Comparison of ENCODE assay signal across 13 cellular contexts in genomic region chr9:93091056-93091452, GRCh38. TPM values are rescaled to one million over a fixed set of nuclear protein-coding genes. Genes with fewer than 3 reads are reported as not detected.
A peak's percentile ranks its signal among the peaks of the same experiment; 100 is the strongest.
DNase-seq lines count a peak whose midpoint lies in the region; ATAC-seq lines count a peak whose summit lies in the region.
"Had no signal": no experiment of that assay in that cellular context is flagged by ENCODE, and none has a peak within 500 bp of the region (broad histone marks: within the 10 kb centered on the region; RNA-seq: fewer than 3 reads in every experiment).

No MANE protein-coding gene starts in this region.

- H3K4me1 Mint-ChIP-seq in T-cell = peaks cover 53 to 62% (median 62%) of the 10 kb centered on the region in 3 donors
- peaks cover 41 to 63% of the 10 kb centered on the region in 2 donors for H3K4me1 Mint-ChIP-seq in stimulated activated naive B cell treated with anti-CD40 and anti-IgM and Interleukin-4, amounts not matched to agents 10 μg/mL and 1 μg/mL and 100 μg/mL, for 72 hours

- DNase-seq in activated T-cell treated with anti-CD3 and anti-CD28 coated beads, Interleukin-2, amount 50 U/mL, for 1 hour = peak; percentile 14
- no peak for DNase-seq in activated T-cell treated with anti-CD3 and anti-CD28 coated beads for 4 hours
- no peak for DNase-seq in T-cell
- no peak for DNase-seq in epithelial cell of prostate (ENCODE audit: low read depth, low spot score)
- DNase-seq in stimulated activated naive B cell treated with anti-CD40 and anti-IgM and Interleukin-4, amounts not matched to agents 10 μg/mL and 1 μg/mL and 100 μg/mL, for 72 hours = no peak
- no peak for DNase-seq in DMS153 (lab: John Stamatoyannopoulos, UW)
- DNase-seq: effector CD8-positive, alpha-beta T cell; NCI-H146; SHP77 treated with DMSO at 0.1 percent for 48 hours had no signal

- no peaks in the 10 kb centered on the region for H3K27me3 Mint-ChIP-seq in T-cell
- no peaks in the 10 kb centered on the region for H3K27me3 Mint-ChIP-seq in stimulated activated naive B cell treated with anti-CD40 and anti-IgM and Interleukin-4, amounts not matched to agents 10 μg/mL and 1 μg/mL and 100 μg/mL, for 72 hours

- POLR2A ChIA-PET in T-cell (lab: Charles Lee) = no interaction called here

- peaks cover 0 to 7% (median 4%) of the 10 kb centered on the region in 3 donors for H3K9me3 Mint-ChIP-seq in T-cell
- peaks cover 12 to 13% of the 10 kb centered on the region in 2 donors for H3K9me3 Mint-ChIP-seq in stimulated activated naive B cell treated with anti-CD40 and anti-IgM and Interleukin-4, amounts not matched to agents 10 μg/mL and 1 μg/mL and 100 μg/mL, for 72 hours

- peak overlapping the region in 1 of 3 donors; percentile 14 for H3K4me3 Mint-ChIP-seq in T-cell
- peak overlapping the region in 1 of 2 donors; percentile 46 for H3K4me3 Mint-ChIP-seq in stimulated activated naive B cell treated with anti-CD40 and anti-IgM and Interleukin-4, amounts not matched to agents 10 μg/mL and 1 μg/mL and 100 μg/mL, for 72 hours

- H3K36me3 Mint-ChIP-seq in T-cell = peaks cover 31% of the 10 kb centered on the region
- H3K36me3 Mint-ChIP-seq in stimulated activated naive B cell treated with anti-CD40 and anti-IgM and Interleukin-4, amounts not matched to agents 10 μg/mL and 1 μg/mL and 100 μg/mL, for 72 hours = peaks cover 17 to 43% of the 10 kb centered on the region in 2 donors

- CTCF ChIA-PET in T-cell (lab: Charles Lee) = no interaction called here

- H3K27ac ChIP-seq in epithelial cell of prostate = peak overlapping the region; percentile 72
- H3K27ac ChIP-seq: gastrocnemius medialis had no signal

- ATAC-seq in T-cell (replicated peaks in 1 of 4) = no peak
- no peak for ATAC-seq in stimulated activated naive B cell treated with anti-CD40 and anti-IgM and Interleukin-4, amounts not matched to agents 10 μg/mL and 1 μg/mL and 100 μg/mL, for 72 hours (replicated peaks)
- ATAC-seq in GM18502 (IDR thresholded peaks at IDR 0.05; ENCODE audit: poor library complexity, unreplicated experiment) = no peak
- no peak for ATAC-seq in GM21529 (IDR thresholded peaks at IDR 0.05; ENCODE audit: unreplicated experiment)
- ATAC-seq: gastrocnemius medialis had no signal

- peak overlapping the region; percentile 96 for H3K27ac Mint-ChIP-seq in T-cell
- H3K27ac Mint-ChIP-seq in stimulated activated naive B cell treated with anti-CD40 and anti-IgM and Interleukin-4, amounts not matched to agents 10 μg/mL and 1 μg/mL and 100 μg/mL, for 72 hours = peak overlapping the region; percentile 90

RNA-seq across cellular contexts. Expression of gene CARD19, which starts 5.0 kb away (rescaled TPM):
- total RNA-seq in T-cell = 10 to 100 TPM; 39.7 to 98.5 (median 72.8) TPM

RNA-seq across cellular contexts. Expression of gene SUSD3, which starts 32.6 kb away (rescaled TPM):
- 10 to 100 TPM; 39.6 to 79.2 (median 71.2) TPM for total RNA-seq in T-cell
- total RNA-seq: myocyte had no signal

RNA-seq across cellular contexts. Expression of gene NINJ1, which starts 43.0 kb away (rescaled TPM):
- 100 to 1,000 TPM in 1 of 5 donors, 10 to 100 TPM in 4; 29.2 to 110 (median 32.0) TPM for total RNA-seq in T-cell
